Comparison of ENCODE assay signal across 8 cellular contexts in genomic region chr11:75582935-75583709, GRCh38. TPM values are rescaled to one million over a fixed set of nuclear protein-coding genes. Genes with fewer than 3 reads are reported as not detected.
DNase-seq lines count a peak whose midpoint lies in the region; ATAC-seq and TF ChIP-seq lines count a peak whose summit lies in the region.

No MANE protein-coding gene starts in this region.

- H3K4me1 ChIP-seq in SK-N-SH (ENCODE audit: control insufficient read depth in 1 of 2, insufficient read depth in 2 of 2, low read depth in 1 of 2, low read length in 1 of 2) = peaks cover 15 to 20% of the 10 kb centered on the region in 2 experiments; a peak in 2 of 4 replicates
- peaks cover 33% of the 10 kb centered on the region for H3K4me1 ChIP-seq in left ventricle myocardium inferior

- TF ChIP-seq EP300 in SK-N-SH (IDR thresholded peaks at IDR 0.05; ENCODE audit: borderline replicate concordance in 1 of 2, low read depth in 1 of 2, low read length in 1 of 2) = no peak

- peak overlapping the region; percentile 51 to 59 for H3K4me3 ChIP-seq in SK-N-SH (ENCODE audit: low read depth in 2 of 2, low read length in 1 of 2)
- peak overlapping the region; percentile 85 for H3K4me3 ChIP-seq in left ventricle myocardium inferior

- H3K27ac ChIP-seq in SK-N-SH (ENCODE audit: low read depth in 2 of 2, low read length in 1 of 2) (peak overlapping the region; percentile 56 to 93), left ventricle myocardium inferior (replicated peaks) (peak overlapping the region; percentile 98)

- H3K27me3 ChIP-seq in SK-N-SH (ENCODE audit: insufficient read depth) (no peaks in the 10 kb centered on the region), left ventricle myocardium inferior (ENCODE audit: low read depth) (no peaks in the 10 kb centered on the region)

- CTCF ChIA-PET in SK-N-SH (lab: Yijun Ruan, JAX) = interaction anchor here (0.6 to 3.4 kb wide), 27 partner anchors 8 to 199 kb away, joined by 3 to 14 read pairs (median 4); partner anchors contain the start of gene MAP6

- H3F3A ChIP-seq in SK-N-SH (replicated peaks; ENCODE audit: insufficient read depth) = no peaks in the 10 kb centered on the region

- POLR2A ChIA-PET in SK-N-SH (lab: Yijun Ruan, JAX) = interaction anchor here (0.6 to 3.8 kb wide), 17 partner anchors 9 to 187 kb away, joined by 3 to 39 read pairs (median 7); partner anchors contain the start of genes MAP6 and SERPINH1

- no peak; the same call in 1 of the 2 replicates for TF ChIP-seq RAD21 in SK-N-SH (IDR thresholded peaks at IDR 0.05; ENCODE audit: low read length)

- H2AFZ ChIP-seq in SK-N-SH (ENCODE audit: low read depth) = peak overlapping the region; percentile 98

- H4K20me1 ChIP-seq in SK-N-SH (ENCODE audit: insufficient read depth) = no peaks in the 10 kb centered on the region

- intact Hi-C loops in left ventricle myocardium inferior (cut with micrococcal nuclease) = no loop called here
- intact Hi-C loops in posterior vena cava (cut with DNase I) = loop anchor here (5.0 to 10.0 kb wide), 2 partner anchors 36 to 1058 kb away; no protein-coding TSS in a partner anchor

- H3K79me2 ChIP-seq in SK-N-SH (ENCODE audit: insufficient read depth) = no peaks in the 10 kb centered on the region

- WGBS in SK-N-SH (ENCODE audit: low lambda C conversion rate) = 57% methylated on average over 15 of the region's 67 CpGs

- peak overlapping the region; percentile 84 for H3K9ac ChIP-seq in SK-N-SH

- ATAC-seq in GM19023 (IDR thresholded peaks at IDR 0.05; ENCODE audit: unreplicated experiment) (peak; percentile 92), HG03571 (IDR thresholded peaks at IDR 0.05; ENCODE audit: unreplicated experiment) (no peak)

- TF ChIP-seq CTCF in SK-N-SH (IDR thresholded peaks at IDR 0.05) (peak; percentile 50), left ventricle myocardium inferior (IDR thresholded peaks at IDR 0.05; ENCODE audit: borderline replicate concordance) (peak; percentile 65)

- H3K9me3 ChIP-seq in SK-N-SH = no peaks in the 10 kb centered on the region
- H3K9me3 ChIP-seq in left ventricle myocardium inferior (replicated peaks) = no peaks in the 10 kb centered on the region

- no peaks in the 10 kb centered on the region for H3K9me2 ChIP-seq in SK-N-SH

- DNase-seq in AG08396 (ENCODE audit: low spot score) (peak; percentile 87), Kasumi-1 (lab: John Stamatoyannopoulos, UW) (peak; percentile 58 to 72), SK-N-SH (peak; percentile 93), amygdala (lab: John Stamatoyannopoulos, UW) (peak in 46 of 56 donors; percentile 16 to 80 (median 56)), left ventricle myocardium inferior (peak; percentile 70), posterior vena cava (ENCODE audit: low spot score) (peak; percentile 91)

- peak overlapping the region; percentile 85 for H3K4me2 ChIP-seq in SK-N-SH

- no peaks in the 10 kb centered on the region for H3K36me3 ChIP-seq in SK-N-SH (replicated peaks in 1 of 2; ENCODE audit: control insufficient read depth in 1 of 2, insufficient read depth in 2 of 2, low read length in 1 of 2)
- H3K36me3 ChIP-seq in left ventricle myocardium inferior = no peaks in the 10 kb centered on the region

TF ChIP-seq in SK-N-SH, 30 proteins besides CTCF, POLR2A, EP300 and RAD21 (continues in another document):
- no peak for TF ChIP-seq NRF1 (IDR thresholded peaks at IDR 0.05; ENCODE audit: low read depth, low read length)
- no peak for TF ChIP-seq USF1 (IDR thresholded peaks at IDR 0.05; ENCODE audit: borderline replicate concordance, low read depth)
- peak; percentile 55; the same call in 1 of the 2 replicates for TF ChIP-seq ZBTB33 (IDR thresholded peaks at IDR 0.05; ENCODE audit: borderline replicate concordance, low read depth)
- TF ChIP-seq REST (IDR thresholded peaks at IDR 0.05; ENCODE audit: low read depth, low read length) = no peak
- no peak for TF ChIP-seq SIN3A (IDR thresholded peaks at IDR 0.05; ENCODE audit: borderline replicate concordance, low read depth, low read length)
- TF ChIP-seq JUND (IDR thresholded peaks at IDR 0.05) = no peak
- no peak for TF ChIP-seq MXI1 (IDR thresholded peaks at IDR 0.05; ENCODE audit: low read depth, low read length)
- no peak for TF ChIP-seq GATA2 (CRISPR knock-in tag; IDR thresholded peaks at IDR 0.05)
- TF ChIP-seq NFIC (IDR thresholded peaks at IDR 0.05; ENCODE audit: borderline replicate concordance) = no peak
- peak; percentile 48; the same call in 1 of the 2 replicates for TF ChIP-seq RCOR1 (IDR thresholded peaks at IDR 0.05; ENCODE audit: low read length)
- no peak for TF ChIP-seq EZH2phosphoT487 (IDR thresholded peaks at IDR 0.05; ENCODE audit: borderline replicate concordance, low read depth)
- no peak for TF ChIP-seq MEF2A (IDR thresholded peaks at IDR 0.05; ENCODE audit: borderline replicate concordance, low read depth)
- peak; percentile 56; the same call in 1 of the 2 replicates for TF ChIP-seq POLR2AphosphoS5 (IDR thresholded peaks at IDR 0.05; ENCODE audit: low read depth, low read length)
- TF ChIP-seq USF2 (IDR thresholded peaks at IDR 0.05; ENCODE audit: borderline replicate concordance, low read depth, low read length) = no peak
- no peak for TF ChIP-seq TAF1 (IDR thresholded peaks at IDR 0.05; ENCODE audit: borderline replicate concordance, low read depth, low read length)
- TF ChIP-seq RFX5 (IDR thresholded peaks at IDR 0.05; ENCODE audit: low read length) = no peak
- TF ChIP-seq MAX (IDR thresholded peaks at IDR 0.05; ENCODE audit: low read depth) = peak; percentile 54
- TF ChIP-seq FOXJ3 (CRISPR knock-in tag; IDR thresholded peaks at IDR 0.05) = no peak

RNA-seq across cellular contexts. Expression of gene SERPINH1, which starts 21.1 kb away (rescaled TPM):
- 221 and 293 TPM in 2 replicates for polyA plus RNA-seq in SK-N-SH (2012; rRNA removed)
- polyA plus RNA-seq in SK-N-SH (2012; cell fraction: cytosol; rRNA removed) = 145 and 210 TPM in 2 replicates
- polyA plus RNA-seq in SK-N-SH (2012; cell fraction: nucleus; rRNA removed) = 282 and 307 TPM in 2 replicates
- 57.6 TPM for total RNA-seq in left ventricle myocardium inferior
- 100 to 1,000 TPM; 145 to 255 TPM for total RNA-seq in posterior vena cava

RNA-seq across cellular contexts. Expression of gene GDPD5, which starts 57.4 kb away (rescaled TPM):
- polyA plus RNA-seq in SK-N-SH (2012; rRNA removed) = 1.6 and 2.2 TPM in 2 replicates
- 0.55 and 0.97 TPM in 2 replicates for polyA plus RNA-seq in SK-N-SH (2012; cell fraction: cytosol; rRNA removed)
- 5.5 and 7.6 TPM in 2 replicates for polyA plus RNA-seq in SK-N-SH (2012; cell fraction: nucleus; rRNA removed)
- total RNA-seq in left ventricle myocardium inferior (4.4 TPM), posterior vena cava (10 to 100 TPM; 30.1 to 37.5 TPM)
